ENCODE assay signal across 7 cellular contexts in the genomic region with DNA sequence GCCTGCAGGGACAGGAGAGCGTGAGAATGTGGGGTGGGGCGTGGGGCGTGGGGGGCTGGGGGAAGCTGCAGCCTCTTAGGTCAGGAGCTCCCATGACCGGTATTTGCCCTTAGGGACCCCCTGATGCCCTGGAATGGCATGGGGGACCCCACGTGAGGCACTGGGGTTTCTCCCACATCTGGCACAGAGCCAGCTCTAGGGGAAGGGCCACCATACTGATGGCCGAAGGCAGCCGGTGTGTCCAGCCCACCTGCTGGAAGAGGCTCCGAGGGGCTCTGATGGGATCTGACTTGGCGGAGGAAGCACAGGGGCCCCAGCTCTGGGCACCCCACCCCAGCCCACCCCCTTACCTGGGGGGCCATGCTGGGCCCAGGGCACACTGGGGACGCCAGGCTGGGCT. TPM values are rescaled to one million over a fixed set of nuclear protein-coding genes. Genes with fewer than 3 reads are reported as not detected.
"Had no signal": no experiment of that assay in that cellular context is flagged by ENCODE, and none has a peak within 500 bp of the region (broad histone marks: within the 10 kb centered on the region; RNA-seq: fewer than 3 reads in every experiment).

No MANE protein-coding gene starts in this region.

- DNase-seq: IMR-90, KBM-7, KG1 had no signal

- H3K27ac ChIP-seq: HL-60 had no signal

- ATAC-seq: HepG2 had no signal

- FAIRE-seq: HepG2 had no signal

RNA-seq across cellular contexts. Expression of gene GATA5, which starts 10.8 kb away (rescaled TPM):
- total RNA-seq: HT1080, IMR-90 had no signal
- polyA plus RNA-seq: IgD-negative memory B cell, IMR-90 had no signal

RNA-seq across cellular contexts. Expression of gene RBBP8NL, which starts 37.7 kb away (rescaled TPM):
- total RNA-seq: HT1080, IMR-90 had no signal
- polyA plus RNA-seq: IgD-negative memory B cell, IMR-90 had no signal
